ENCODE assay signal across 1 cellular context in the genomic region with DNA sequence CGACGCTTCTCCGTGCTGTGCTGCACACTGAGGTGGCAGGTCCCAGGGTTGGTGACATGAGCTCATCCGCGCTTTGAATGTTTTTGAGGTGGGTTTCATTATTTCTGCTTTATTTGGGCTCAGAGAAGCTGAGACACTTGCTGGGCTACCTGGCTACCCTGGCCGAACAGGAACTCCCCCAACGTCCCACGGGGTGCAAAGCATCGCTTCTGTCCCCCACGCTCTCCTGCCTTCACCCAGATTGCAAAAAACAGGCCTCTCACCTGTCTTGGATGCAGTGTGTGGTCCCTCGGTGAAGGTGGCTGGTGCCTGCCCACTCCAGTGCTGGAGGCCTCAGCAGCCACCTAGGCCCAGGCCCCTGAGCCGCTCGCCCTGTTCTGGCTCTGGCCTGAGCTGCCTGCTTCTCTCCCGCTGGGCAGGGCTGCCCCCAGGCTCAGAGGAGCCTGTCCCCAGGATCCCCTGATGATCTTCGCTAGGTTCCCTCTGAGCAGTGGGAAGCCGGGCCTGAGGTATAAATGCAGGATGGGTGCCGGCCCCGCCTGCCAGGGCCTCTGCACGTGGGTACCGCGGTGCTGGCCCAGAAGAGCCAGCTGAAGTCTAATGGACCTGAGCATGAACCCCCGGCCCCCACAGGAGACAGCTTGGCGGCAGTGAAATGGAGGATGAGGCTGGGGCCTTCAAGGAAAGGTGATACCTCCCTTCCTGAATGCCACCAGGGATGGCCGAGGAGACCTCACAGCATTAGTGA.
TF ChIP-seq lines count a peak whose summit lies in the region.

No MANE protein-coding gene starts in this region.

TF ChIP-seq in IMR-90, 13 proteins besides CTCF, POLR2A, EP300 and RAD21:
- TF ChIP-seq SMC3 (IDR thresholded peaks at IDR 0.05; ENCODE audit: low read depth, low read length) (no peak), RCOR1 (IDR thresholded peaks at IDR 0.05; ENCODE audit: insufficient replicate concordance, low read length) (no peak), CEBPB (IDR thresholded peaks at IDR 0.05; ENCODE audit: low read depth, low read length) (no peak), BHLHE40 (IDR thresholded peaks at IDR 0.05; ENCODE audit: low read depth, low read length) (no peak), MXI1 (IDR thresholded peaks at IDR 0.05; ENCODE audit: borderline replicate concordance, low read depth, low read length) (no peak), RFX5 (IDR thresholded peaks at IDR 0.05; ENCODE audit: low read depth, low read length) (no peak), MAZ (IDR thresholded peaks at IDR 0.05; ENCODE audit: borderline replicate concordance, low read depth, low read length) (no peak), FOS (IDR thresholded peaks at IDR 0.05; ENCODE audit: low read depth, low read length) (no peak), NFE2L2 (IDR thresholded peaks at IDR 0.05; ENCODE audit: low read depth, low read length) (no peak)
- TF ChIP-seq, protein P1, sequence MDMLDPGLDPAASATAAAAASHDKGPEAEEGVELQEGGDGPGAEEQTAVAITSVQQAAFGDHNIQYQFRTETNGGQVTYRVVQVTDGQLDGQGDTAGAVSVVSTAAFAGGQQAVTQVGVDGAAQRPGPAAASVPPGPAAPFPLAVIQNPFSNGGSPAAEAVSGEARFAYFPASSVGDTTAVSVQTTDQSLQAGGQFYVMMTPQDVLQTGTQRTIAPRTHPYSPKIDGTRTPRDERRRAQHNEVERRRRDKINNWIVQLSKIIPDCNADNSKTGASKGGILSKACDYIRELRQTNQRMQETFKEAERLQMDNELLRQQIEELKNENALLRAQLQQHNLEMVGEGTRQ (IDR thresholded peaks at IDR 0.05; ENCODE audit: low read depth, low read length) = no peak
TF ChIP-seq in IMR-90: peak in this region for 0.
